In the genomic region with DNA sequence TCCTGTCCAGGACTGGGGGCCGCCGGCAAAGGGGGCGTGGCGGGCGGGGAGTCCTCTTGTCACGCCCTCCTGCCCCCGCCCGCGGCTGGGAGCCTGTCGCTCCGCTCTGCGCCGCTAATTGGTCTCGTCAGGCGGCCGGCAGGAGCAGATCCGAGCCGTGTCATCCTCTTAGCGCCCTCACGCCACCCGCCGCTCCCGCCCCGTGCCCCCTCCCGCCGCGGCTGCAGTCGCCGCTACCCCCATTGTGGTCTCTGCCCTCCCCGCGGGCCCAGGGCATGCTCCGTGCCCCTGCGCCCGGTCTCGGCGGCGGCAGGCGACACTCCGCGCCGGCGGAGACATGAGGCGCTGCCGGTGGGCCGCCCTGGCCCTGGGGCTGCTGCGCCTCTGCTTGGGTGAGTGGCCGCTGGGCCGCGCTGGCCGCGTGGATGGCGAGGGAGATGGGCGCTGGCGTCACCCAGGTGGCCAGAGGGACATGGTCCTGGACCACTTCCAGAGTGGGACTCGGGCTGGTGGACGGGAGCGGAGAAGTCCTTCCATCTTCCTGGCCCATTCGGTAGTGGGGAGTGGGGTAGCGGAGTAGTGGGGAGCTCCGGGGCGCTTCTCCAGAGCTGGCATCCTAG, we compare ENCODE assay signal across 8 cellular contexts. TPM values are rescaled to one million over a fixed set of nuclear protein-coding genes. Genes with fewer than 3 reads are reported as not detected.
DNase-seq lines count a peak whose midpoint lies in the region; ATAC-seq, FAIRE-seq and TF ChIP-seq lines count a peak whose summit lies in the region.

A gene (plus strand): TSS at position 114 of the 620 bp plus-strand sequence. CDS start 224 bp downstream, at position 338.

- H3K27me3 ChIP-seq in MM.1S (replicated peaks; ENCODE audit: insufficient read depth, low read length), result no peaks in the 10 kb centered on the region

- no peaks in the 10 kb centered on the region for H4K20me1 ChIP-seq in MM.1S (ENCODE audit: insufficient read depth, low read length)

- peak within 1 kb of the TSS; percentile 92 for H3K4me2 ChIP-seq in MM.1S (ENCODE audit: low read depth, low read length)

- no peaks in the 10 kb centered on the region for H3F3A ChIP-seq in MM.1S (ENCODE audit: insufficient read depth, low read length)

- H3K9me3 ChIP-seq in MM.1S (replicated peaks; ENCODE audit: insufficient read depth, low read length), result no peaks in the 10 kb centered on the region

- FAIRE-seq in frontal cortex (lab: Jason Lieb, UNC), result no peak

- H2AFZ ChIP-seq in MM.1S (ENCODE audit: low read length), result peak within 1 kb of the TSS; percentile 54

- H3K79me2 ChIP-seq in MM.1S (ENCODE audit: low read length), result no peaks in the 10 kb centered on the region

- DNase-seq in ELF-1 (ENCODE audit: low read depth, low spot score), result peak; percentile 74
- peak; percentile 41 for DNase-seq in MM.1S
- peak in 2 of 3 experiments; percentile 20 to 34 for DNase-seq in activated CD8-positive, alpha-beta memory T cell treated with anti-CD3 and anti-CD28 coated beads for 48 hours (ENCODE audit: low read depth in 2 of 3, low spot score in 2 of 3)
- DNase-seq in frontal cortex (ENCODE audit: low spot score in 2 of 2), result peak; percentile 55 to 79
- peak; percentile 26 for DNase-seq in pons (ENCODE audit: low spot score)
- DNase-seq in SIG-M5 treated with dmso at 0.1 percent for 504 hours (lab: John Stamatoyannopoulos, UW; ENCODE audit: unreplicated experiment), result no peak
- DNase-seq in HCEC 1CT, result no peak

- no peak within 1 kb of the TSS for H3K27ac ChIP-seq in MM.1S (ENCODE audit: low read length)

- TF ChIP-seq CTCF in MM.1S (IDR thresholded peaks at IDR 0.05; ENCODE audit: low read length), result no peak

- H3K4me3 ChIP-seq in MM.1S (ENCODE audit: low read length), result peak within 1 kb of the TSS; percentile 53

- H3K4me1 ChIP-seq in MM.1S (ENCODE audit: low read length), result no peaks in the 10 kb centered on the region

- H3K36me3 ChIP-seq in MM.1S (replicated peaks; ENCODE audit: insufficient read depth, low read length), result no peaks in the 10 kb centered on the region

- peak within 1 kb of the TSS; percentile 22; the same call in 1 of the 2 replicates for H3K9ac ChIP-seq in MM.1S (ENCODE audit: low read length)

- peak; percentile 69 for ATAC-seq in GM21526 (IDR thresholded peaks at IDR 0.05; ENCODE audit: low FRiP score, unreplicated experiment)

- H3K9me2 ChIP-seq in MM.1S (replicated peaks; ENCODE audit: insufficient read depth, low read length), result no peaks in the 10 kb centered on the region

RNA-seq across cellular contexts. Expression of the gene that starts here (rescaled TPM):
- total RNA-seq in frontal cortex, result 1.6 TPM

Comparison
In these comparisons a context has a peak if more than half of its experiments do, and no peak if none do; other contexts are left out.
1. DNase-seq: peak in ELF-1 (single experiment), MM.1S (single experiment), activated CD8-positive, alpha-beta memory T cell treated with anti-CD3 and anti-CD28 coated beads for 48 hours (2 of 3), frontal cortex (2 of 2) and pons (single experiment); none in SIG-M5 treated with dmso at 0.1 percent for 504 hours (single experiment) and HCEC 1CT (single experiment).